10 cellular contexts compared by ENCODE assay signal in genomic region chr1:161421456-161421855, GRCh38. TPM values are rescaled to one million over a fixed set of nuclear protein-coding genes. Genes with fewer than 3 reads are reported as not detected.
DNase-seq lines count a peak whose midpoint lies in the region; ATAC-seq and TF ChIP-seq lines count a peak whose summit lies in the region.
"Had no signal": no experiment of that assay in that cellular context is flagged by ENCODE, and none has a peak within 500 bp of the region (broad histone marks: within the 10 kb centered on the region; RNA-seq: fewer than 3 reads in every experiment).

No MANE protein-coding gene starts in this region.

- H3K27ac ChIP-seq in HEK293 (ENCODE audit: extremely low read depth, low read depth, low read length) = no peak overlapping the region
- no peak overlapping the region for H3K27ac ChIP-seq in mesodermal cell (ENCODE audit: low read depth, low read length, severe bottlenecking)
- no peak overlapping the region for H3K27ac ChIP-seq in PC-3 (ENCODE audit: low read length)
- H3K27ac ChIP-seq: vagina had no signal

- H3K4me1 Mint-ChIP-seq in T-cell = peaks cover 3 to 6% (median 6%) of the 10 kb centered on the region in 3 donors
- H3K4me1 Mint-ChIP-seq: nephron had no signal

- no peak overlapping the region for H3K4me3 ChIP-seq in HEK293 (ENCODE audit: low read depth, low read length)
- peak overlapping the region; percentile 18 for H3K4me3 ChIP-seq in mesodermal cell (ENCODE audit: extremely low read depth, insufficient read depth, low read length, poor library complexity, severe bottlenecking)
- no peak overlapping the region for H3K4me3 ChIP-seq in PC-3 (ENCODE audit: low read length)

- H3K36me3 Mint-ChIP-seq in T-cell = peaks cover 7% of the 10 kb centered on the region

- no peak overlapping the region for H3K4me2 ChIP-seq in PC-3 (ENCODE audit: low read length)

- peak; percentile 56 for DNase-seq in NCI-H2171 treated with DMSO at 0.1 percent for 48 hours (lab: John Stamatoyannopoulos, UW)
- no peak for DNase-seq in NCI-H2171 (lab: John Stamatoyannopoulos, UW)
- DNase-seq in T-cell = no peak
- no peak for DNase-seq in GM19238 (ENCODE audit: insufficient read length, low spot score)
- DNase-seq in left lobe of liver (ENCODE audit: low spot score) = no peak
- no peak for DNase-seq in PC-3

- POLR2A ChIA-PET in HEK293 (lab: Yijun Ruan, JAX) (no interaction called here), T-cell (lab: Charles Lee) (no interaction called here), PC-3 (lab: Charles Lee; ENCODE audit: unreplicated experiment) (no interaction called here)

- 20 to 37% methylated on average over 1 to 2 of the region's 9 CpGs for WGBS in mesodermal cell (ENCODE audit: insufficient coverage in 2 of 2), 2 experiments

- no peaks in the 10 kb centered on the region for H4K20me1 ChIP-seq in PC-3 (ENCODE audit: low read length)

- ATAC-seq in T-cell (replicated peaks in 1 of 4) = peak in 1 of 4 experiments; percentile 8
- no peak for ATAC-seq in left lobe of liver
- ATAC-seq in PC-3 = no peak

- no peaks in the 10 kb centered on the region for H3F3A ChIP-seq in PC-3 (ENCODE audit: low read length, unreplicated experiment)

- peak overlapping the region in 2 of 3 donors; percentile 53 to 70 for H3K4me3 Mint-ChIP-seq in T-cell

- intact Hi-C loops in PC-3 (cut with micrococcal nuclease) = no loop called here

- BruUV-seq in PC-3 (replicated peaks; lab: Mats Ljungman, UMichigan) = no TSS peak

- no peak overlapping the region for H2AFZ ChIP-seq in PC-3 (ENCODE audit: low read length)

- H3K79me2 ChIP-seq in PC-3 (ENCODE audit: low read length) = no peaks in the 10 kb centered on the region

- no peaks in the 10 kb centered on the region for H3K4me1 ChIP-seq in HEK293 (ENCODE audit: control insufficient read depth, insufficient read depth, low read length)
- H3K4me1 ChIP-seq in mesodermal cell (ENCODE audit: control insufficient read depth, insufficient read depth, low read length, poor library complexity, severe bottlenecking) = no peaks in the 10 kb centered on the region
- H3K4me1 ChIP-seq in PC-3 (ENCODE audit: insufficient read depth, low read length) = no peaks in the 10 kb centered on the region

- H3K27me3 Mint-ChIP-seq in T-cell = peaks cover 5 to 6% of the 10 kb centered on the region in 2 donors

- H3K9me2 ChIP-seq in PC-3 (replicated peaks; ENCODE audit: low read length) = no peaks in the 10 kb centered on the region

- TF ChIP-seq CTCF in HEK293 (tag by site-specific recombination; IDR thresholded peaks at IDR 0.05) = no peak
- TF ChIP-seq CTCF in PC-3 (conservative IDR thresholded peaks at IDR 0.05; ENCODE audit: low read depth, low read length) = no peak

- H3K9me3 Mint-ChIP-seq in T-cell = no peaks in the 10 kb centered on the region

- H3K9me3 ChIP-seq in HEK293 (ENCODE audit: control insufficient read depth, insufficient read depth, low read depth, low read length) (no peaks in the 10 kb centered on the region), mesodermal cell (ENCODE audit: control insufficient read depth, low read length) (no peaks in the 10 kb centered on the region), PC-3 (ENCODE audit: low read length) (no peaks in the 10 kb centered on the region)
- H3K9me3 ChIP-seq: vagina had no signal

- no peak overlapping the region for H3K9ac ChIP-seq in PC-3 (ENCODE audit: low read length)

- H3K36me3 ChIP-seq in HEK293 (ENCODE audit: control insufficient read depth in 2 of 2, insufficient read depth in 1 of 2, low read length in 2 of 2) (no peaks in the 10 kb centered on the region), mesodermal cell (ENCODE audit: control insufficient read depth, insufficient read depth, low read length) (no peaks in the 10 kb centered on the region), PC-3 (ENCODE audit: low read depth, low read length) (no peaks in the 10 kb centered on the region)
- H3K36me3 ChIP-seq: vagina had no signal

- no peaks in the 10 kb centered on the region for H3K27me3 ChIP-seq in PC-3 (ENCODE audit: low read length)
- H3K27me3 ChIP-seq: vagina had no signal

- no peak overlapping the region for H3K27ac Mint-ChIP-seq in T-cell
- H3K27ac Mint-ChIP-seq: nephron had no signal

- CTCF ChIA-PET in HEK293 (lab: Yijun Ruan, JAX) = no interaction called here
- CTCF ChIA-PET in T-cell (lab: Charles Lee) = no interaction called here
- CTCF ChIA-PET in PC-3 (lab: Charles Lee) = no interaction called here

TF ChIP-seq in HEK293, 187 proteins besides CTCF, POLR2A, EP300 and RAD21 (continues in another document):
- no peak for TF ChIP-seq ZFP3 (tag by site-specific recombination; IDR thresholded peaks at IDR 0.05; ENCODE audit: low read depth)
- TF ChIP-seq ZNF223 (tag by site-specific recombination; IDR thresholded peaks at IDR 0.05) = no peak
- peak; percentile 94 for TF ChIP-seq ZNF664 (tag by site-specific recombination; IDR thresholded peaks at IDR 0.05)
- TF ChIP-seq ZXDB (tag by site-specific recombination; IDR thresholded peaks at IDR 0.05) = no peak
- TF ChIP-seq ZBTB7A (tag by site-specific recombination; IDR thresholded peaks at IDR 0.05; ENCODE audit: low read depth) = no peak
- TF ChIP-seq ZSCAN16 (tag by site-specific recombination; IDR thresholded peaks at IDR 0.05) = no peak
- TF ChIP-seq REPIN1 (tag by site-specific recombination; IDR thresholded peaks at IDR 0.05; ENCODE audit: low read depth) = no peak
- no peak for TF ChIP-seq ZBTB20 (tag by site-specific recombination; IDR thresholded peaks at IDR 0.05)
- no peak for TF ChIP-seq ZNF707 (tag by site-specific recombination; IDR thresholded peaks at IDR 0.05)
- no peak for TF ChIP-seq KLF8 (tag by site-specific recombination; IDR thresholded peaks at IDR 0.05)
- TF ChIP-seq ZNF248 (tag by site-specific recombination; IDR thresholded peaks at IDR 0.05) = no peak
- no peak for TF ChIP-seq MYNN (tag by site-specific recombination; IDR thresholded peaks at IDR 0.05; ENCODE audit: borderline replicate concordance)
- TF ChIP-seq KLF1 (tag by site-specific recombination; IDR thresholded peaks at IDR 0.05) = 0 out of 2 replicates have a peak, but pooled peaks have one; percentile 15
- TF ChIP-seq ZNF114 (tag by site-specific recombination; IDR thresholded peaks at IDR 0.05) = no peak
- peak; percentile 77 for TF ChIP-seq SCRT1 (tag by site-specific recombination; IDR thresholded peaks at IDR 0.05; ENCODE audit: borderline replicate concordance)
- no peak for TF ChIP-seq YY1 (tag by site-specific recombination; IDR thresholded peaks at IDR 0.05)
- no peak for TF ChIP-seq TRIM28 (IDR thresholded peaks at IDR 0.05; ENCODE audit: borderline replicate concordance, low read length)
- TF ChIP-seq ZNF133 (tag by site-specific recombination; IDR thresholded peaks at IDR 0.05) = no peak
- TF ChIP-seq SP7 (tag by site-specific recombination; IDR thresholded peaks at IDR 0.05) = no peak
- no peak for TF ChIP-seq ZSCAN23 (tag by site-specific recombination; IDR thresholded peaks at IDR 0.05)
- no peak for TF ChIP-seq ZBTB49 (tag by site-specific recombination; IDR thresholded peaks at IDR 0.05; ENCODE audit: low read depth)
- no peak for TF ChIP-seq GFI1B (tag by site-specific recombination; IDR thresholded peaks at IDR 0.05)
- no peak for TF ChIP-seq ZNF433 (tag by site-specific recombination; IDR thresholded peaks at IDR 0.05; ENCODE audit: low read depth)
- no peak for TF ChIP-seq ZNF394 (tag by site-specific recombination; IDR thresholded peaks at IDR 0.05; ENCODE audit: borderline replicate concordance)
- peak; percentile 84 for TF ChIP-seq OSR2 (tag by site-specific recombination; IDR thresholded peaks at IDR 0.05)
- TF ChIP-seq ZNF544 (tag by site-specific recombination; IDR thresholded peaks at IDR 0.05) = no peak
- no peak for TF ChIP-seq ZNF148 (tag by site-specific recombination; IDR thresholded peaks at IDR 0.05; ENCODE audit: borderline replicate concordance)

RNA-seq across cellular contexts. Expression of gene CFAP126, which starts 53.8 kb away (rescaled TPM):
- total RNA-seq in T-cell (not detected), left lobe of liver (not detected), PC-3 (2014; rRNA removed) (not detected in 2 replicates)
- not detected for polyA plus RNA-seq in mesodermal cell (2013, experiment 1 of 2)
- polyA plus RNA-seq in mesodermal cell (2013, experiment 2 of 2) = not detected
- total RNA-seq: vagina had no signal
